22 cellular contexts compared by ENCODE assay signal in genomic region chr19:35793381-35794165, GRCh38. TPM values are rescaled to one million over a fixed set of nuclear protein-coding genes. Genes with fewer than 3 reads are reported as not detected.
A peak's percentile ranks its signal among the peaks of the same experiment; 100 is the strongest.
DNase-seq lines count a peak whose midpoint lies in the region; ATAC-seq, FAIRE-seq and TF ChIP-seq lines count a peak whose summit lies in the region.
"Had no signal": no experiment of that assay in that cellular context is flagged by ENCODE, and none has a peak within 500 bp of the region (broad histone marks: within the 10 kb centered on the region; RNA-seq: fewer than 3 reads in every experiment).

No MANE protein-coding gene starts in this region.

- POLR2A ChIA-PET in SK-N-SH (lab: Yijun Ruan, JAX) = no interaction called here

- peaks cover 20% of the 10 kb centered on the region for H3K27me3 Mint-ChIP-seq in Calu3 (ENCODE audit: unreplicated experiment)

- H3K36me3 Mint-ChIP-seq in Calu3 (ENCODE audit: insufficient read depth, unreplicated experiment) = no peaks in the 10 kb centered on the region
- H3K36me3 Mint-ChIP-seq: activated naive CD4-positive, alpha-beta T cell treated with anti-CD3 and anti-CD28 coated beads, Interleukin-2, amount 50 U/mL, for 72 hours; mesothelial cell of epicardium had no signal

- H3F3A ChIP-seq in SK-N-SH (replicated peaks; ENCODE audit: insufficient read depth) = no peaks in the 10 kb centered on the region

- H3K9me3 ChIP-seq in small intestine (ENCODE audit: control insufficient read depth, low read depth) = no peaks in the 10 kb centered on the region
- H3K9me3 ChIP-seq in SK-N-SH = no peaks in the 10 kb centered on the region
- H3K9me3 ChIP-seq: esophagus squamous epithelium, thyroid gland had no signal

- no TSS peak for BruUV-seq in Calu3 (replicated peaks; lab: Mats Ljungman, UMichigan)

- H3K27ac Mint-ChIP-seq in Calu3 (ENCODE audit: unreplicated experiment) = no peak overlapping the region
- H3K27ac Mint-ChIP-seq: activated naive CD4-positive, alpha-beta T cell treated with anti-CD3 and anti-CD28 coated beads, Interleukin-2, amount 50 U/mL, for 72 hours; effector memory CD8-positive, alpha-beta T cell; mesothelial cell of epicardium; progenitor cell of endocrine pancreas had no signal

- peaks cover 8% of the 10 kb centered on the region for H3K4me1 Mint-ChIP-seq in Calu3 (ENCODE audit: low read depth, unreplicated experiment)
- H3K4me1 Mint-ChIP-seq: mesothelial cell of epicardium had no signal

- no peak for TF ChIP-seq RAD21 in SK-N-SH (IDR thresholded peaks at IDR 0.05; ENCODE audit: low read length)

- ATAC-seq in HG03159 (IDR thresholded peaks at IDR 0.05; ENCODE audit: unreplicated experiment) (no peak), HG03175 (IDR thresholded peaks at IDR 0.05; ENCODE audit: unreplicated experiment) (no peak)
- ATAC-seq: activated naive CD4-positive, alpha-beta T cell treated with anti-CD3 and anti-CD28 coated beads, Interleukin-2, amount 50 U/mL, for 72 hours; effector memory CD8-positive, alpha-beta T cell had no signal

- no peak overlapping the region for H3K4me3 ChIP-seq in epithelial cell of esophagus (ENCODE audit: low read length)
- H3K4me3 ChIP-seq in small intestine (ENCODE audit: low read depth in 1 of 2, low read length in 2 of 2) = no peak overlapping the region
- no peak overlapping the region for H3K4me3 ChIP-seq in SK-N-SH (ENCODE audit: low read depth in 2 of 2, low read length in 1 of 2)
- H3K4me3 ChIP-seq: esophagus squamous epithelium, thyroid gland had no signal

- H3K4me3 Mint-ChIP-seq in Calu3 (ENCODE audit: low read depth, unreplicated experiment) = no peak overlapping the region
- H3K4me3 Mint-ChIP-seq: effector memory CD8-positive, alpha-beta T cell; mesothelial cell of epicardium had no signal

- H3K27ac ChIP-seq in small intestine (ENCODE audit: low read depth in 1 of 2, low read length in 1 of 2) (no peak overlapping the region), SK-N-SH (ENCODE audit: low read depth in 2 of 2, low read length in 1 of 2) (no peak overlapping the region)
- H3K27ac ChIP-seq: esophagus squamous epithelium, thyroid gland had no signal

- H3K9ac ChIP-seq in SK-N-SH = no peak overlapping the region

- H3K9me3 Mint-ChIP-seq in Calu3 (ENCODE audit: low read depth, unreplicated experiment) = no peaks in the 10 kb centered on the region
- H3K9me3 Mint-ChIP-seq: activated naive CD4-positive, alpha-beta T cell treated with anti-CD3 and anti-CD28 coated beads, Interleukin-2, amount 50 U/mL, for 72 hours; effector memory CD8-positive, alpha-beta T cell; mesothelial cell of epicardium had no signal

- no peaks in the 10 kb centered on the region for H3K4me1 ChIP-seq in small intestine (ENCODE audit: control insufficient read depth in 2 of 2, insufficient read depth in 1 of 2, low read depth in 1 of 2, low read length in 1 of 2)
- H3K4me1 ChIP-seq in SK-N-SH (ENCODE audit: control insufficient read depth in 1 of 2, insufficient read depth in 2 of 2, low read depth in 1 of 2, low read length in 1 of 2) = no peaks in the 10 kb centered on the region
- H3K4me1 ChIP-seq: esophagus squamous epithelium had no signal

- 58 to 71% (median 67%) methylated on average over 7 of the region's 7 CpGs for WGBS in small intestine, 3 donors
- 76% methylated on average over 7 of the region's 7 CpGs for WGBS in SK-N-SH (ENCODE audit: low lambda C conversion rate)

- TF ChIP-seq EP300 in SK-N-SH (IDR thresholded peaks at IDR 0.05; ENCODE audit: borderline replicate concordance in 1 of 2, low read depth in 1 of 2, low read length in 1 of 2) = no peak

- no peaks in the 10 kb centered on the region for H3K79me2 ChIP-seq in SK-N-SH (ENCODE audit: insufficient read depth)

- H3K36me3 ChIP-seq in small intestine (ENCODE audit: control insufficient read depth in 2 of 2, insufficient read depth in 2 of 2, low read length in 2 of 2) (no peaks in the 10 kb centered on the region), SK-N-SH (replicated peaks in 1 of 2; ENCODE audit: control insufficient read depth in 1 of 2, insufficient read depth in 2 of 2, low read length in 1 of 2) (no peaks in the 10 kb centered on the region)
- H3K36me3 ChIP-seq: esophagus squamous epithelium, thyroid gland had no signal

- CTCF ChIA-PET in Calu3 (lab: Charles Lee) = no interaction called here
- CTCF ChIA-PET in SK-N-SH (lab: Yijun Ruan, JAX) = no interaction called here

- intact Hi-C loops in Calu3 (cut with micrococcal nuclease; ENCODE audit: unreplicated experiment) = no loop called here

- H4K20me1 ChIP-seq in SK-N-SH (ENCODE audit: insufficient read depth) = no peaks in the 10 kb centered on the region

- H3K27me3 ChIP-seq in small intestine (ENCODE audit: control insufficient read depth in 2 of 2, insufficient read depth in 2 of 2, low read length in 2 of 2) (peaks cover 0 to 8% of the 10 kb centered on the region in 2 donors), SK-N-SH (ENCODE audit: insufficient read depth) (no peaks in the 10 kb centered on the region)

- no peak overlapping the region for H2AFZ ChIP-seq in SK-N-SH (ENCODE audit: low read depth)

- FAIRE-seq in small intestine (lab: Jason Lieb, UNC) = no peak

- TF ChIP-seq CTCF in Calu3 (IDR thresholded peaks at IDR 0.05; ENCODE audit: unreplicated experiment) (no peak), epithelial cell of esophagus (IDR thresholded peaks at IDR 0.05; ENCODE audit: insufficient read depth, low read depth, low read length, missing control alignments) (no peak), SK-N-SH (IDR thresholded peaks at IDR 0.05) (no peak)

- no peaks in the 10 kb centered on the region for H3K9me2 ChIP-seq in SK-N-SH

- DNase-seq in Calu3 (peak; percentile 43), HS-27A (ENCODE audit: low read depth) (peak; percentile 46), epithelial cell of esophagus (ENCODE audit: low read depth) (peak; percentile 24), small intestine (peak; percentile 57), SK-N-SH (no peak)
- DNase-seq: activated CD4-positive, alpha-beta T cell treated with anti-CD3 and anti-CD28 coated beads for 4 hours; effector memory CD8-positive, alpha-beta T cell; esophagus squamous epithelium; IMR-90; stimulated activated CD4-positive, alpha-beta T cell treated with anti-CD3 and anti-CD28 coated beads, Interleukin-2, amount 100 ng/mL, for 24 hours; stimulated activated naive CD4-positive, alpha-beta T cell; thyroid gland had no signal

- H3K4me2 ChIP-seq in SK-N-SH = no peak overlapping the region

TF ChIP-seq in SK-N-SH, 30 proteins besides CTCF, POLR2A, EP300 and RAD21:
- TF ChIP-seq USF1 (IDR thresholded peaks at IDR 0.05; ENCODE audit: borderline replicate concordance, low read depth) (no peak), EZH2phosphoT487 (IDR thresholded peaks at IDR 0.05; ENCODE audit: borderline replicate concordance, low read depth) (no peak), TEAD4 (IDR thresholded peaks at IDR 0.05; ENCODE audit: borderline replicate concordance, insufficient read depth) (no peak), YY1 (IDR thresholded peaks at IDR 0.05; ENCODE audit: low read depth) (no peak), ELF1 (IDR thresholded peaks at IDR 0.05) (no peak)
- TF ChIP-seq, protein P1, sequence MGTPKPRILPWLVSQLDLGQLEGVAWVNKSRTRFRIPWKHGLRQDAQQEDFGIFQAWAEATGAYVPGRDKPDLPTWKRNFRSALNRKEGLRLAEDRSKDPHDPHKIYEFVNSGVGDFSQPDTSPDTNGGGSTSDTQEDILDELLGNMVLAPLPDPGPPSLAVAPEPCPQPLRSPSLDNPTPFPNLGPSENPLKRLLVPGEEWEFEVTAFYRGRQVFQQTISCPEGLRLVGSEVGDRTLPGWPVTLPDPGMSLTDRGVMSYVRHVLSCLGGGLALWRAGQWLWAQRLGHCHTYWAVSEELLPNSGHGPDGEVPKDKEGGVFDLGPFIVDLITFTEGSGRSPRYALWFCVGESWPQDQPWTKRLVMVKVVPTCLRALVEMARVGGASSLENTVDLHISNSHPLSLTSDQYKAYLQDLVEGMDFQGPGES (IDR thresholded peaks at IDR 0.05; ENCODE audit: low read depth, low read length) = no peak

RNA-seq across cellular contexts. Expression of gene ARHGAP33, which starts 18.2 kb away (rescaled TPM):
- total RNA-seq in Calu3 (2022) = 16.8 and 27.0 TPM in 2 replicates
- 1 to 10 TPM; 1.1 to 7.4 (median 2.5) TPM for polyA plus RNA-seq in small intestine
- polyA plus RNA-seq in SK-N-SH (2012; rRNA removed) = 6.5 and 7.8 TPM in 2 replicates
- 1.7 and 3.8 TPM in 2 replicates for polyA plus RNA-seq in SK-N-SH (2012; cell fraction: cytosol; rRNA removed)
- 46.4 and 70.7 TPM in 2 replicates for polyA plus RNA-seq in SK-N-SH (2012; cell fraction: nucleus; rRNA removed)

RNA-seq across cellular contexts. Expression of gene PRODH2, which starts 19.1 kb away (rescaled TPM):
- total RNA-seq in Calu3 (2022) = not detected in 2 replicates
- polyA plus RNA-seq in small intestine = under 1 TPM in 1 of 3 donors, not detected in 2; 0.54 TPM
- not detected in 2 replicates for polyA plus RNA-seq in SK-N-SH (2012; rRNA removed)
- polyA plus RNA-seq in SK-N-SH (2012; cell fraction: cytosol; rRNA removed) = not detected in 2 replicates
- not detected in 2 replicates for polyA plus RNA-seq in SK-N-SH (2012; cell fraction: nucleus; rRNA removed)
- total RNA-seq: activated naive CD4-positive, alpha-beta T cell treated with anti-CD3 and anti-CD28 coated beads, Interleukin-2, amount 50 U/mL, for 72 hours; esophagus squamous epithelium; G401; H4; IMR-90; MCF 10A; mesothelial cell of epicardium; thyroid gland had no signal
- polyA plus RNA-seq: BJ, IMR-90, neural cell had no signal

RNA-seq across cellular contexts. Expression of gene PROSER3, which starts 35.6 kb away (rescaled TPM):
- 70.3 and 70.7 TPM in 2 replicates for total RNA-seq in Calu3 (2022)
- polyA plus RNA-seq in small intestine = 10 to 100 TPM in 1 of 3 donors, 1 to 10 TPM in 2; 1.8 to 10.6 (median 1.9) TPM
- polyA plus RNA-seq in SK-N-SH (2012; rRNA removed) = 12.3 and 12.5 TPM in 2 replicates
- 6.8 and 8.8 TPM in 2 replicates for polyA plus RNA-seq in SK-N-SH (2012; cell fraction: cytosol; rRNA removed)
- polyA plus RNA-seq in SK-N-SH (2012; cell fraction: nucleus; rRNA removed) = 76.0 and 114 TPM in 2 replicates

RNA-seq across cellular contexts. Expression of gene HSPB6, which starts 36.7 kb away (rescaled TPM):
- 0.71 and 0.93 TPM in 2 replicates for total RNA-seq in Calu3 (2022)
- polyA plus RNA-seq in small intestine (10 to 100 TPM in 1 of 3 donors, 1 to 10 TPM in 2; 2.0 to 41.7 (median 5.1) TPM), SK-N-SH (2012; rRNA removed) (0.10 and 0.43 TPM in 2 replicates)
- 0.10 and 0.21 TPM in 2 replicates for polyA plus RNA-seq in SK-N-SH (2012; cell fraction: cytosol; rRNA removed)
- polyA plus RNA-seq in SK-N-SH (2012; cell fraction: nucleus; rRNA removed) = 0.12 and 0.14 TPM in 2 replicates
- total RNA-seq: G401, H4, progenitor cell of endocrine pancreas had no signal
- polyA plus RNA-seq: neural cell had no signal

RNA-seq across cellular contexts. Expression of gene LIN37, which starts 45.2 kb away (rescaled TPM):
- 12.4 and 15.9 TPM in 2 replicates for total RNA-seq in Calu3 (2022)
- polyA plus RNA-seq in small intestine (10 to 100 TPM; 13.7 to 58.6 (median 39.7) TPM), SK-N-SH (2012; rRNA removed) (21.1 and 25.2 TPM in 2 replicates)
- 7.1 and 11.0 TPM in 2 replicates for polyA plus RNA-seq in SK-N-SH (2012; cell fraction: cytosol; rRNA removed)
- 68.2 and 85.3 TPM in 2 replicates for polyA plus RNA-seq in SK-N-SH (2012; cell fraction: nucleus; rRNA removed)
